ENCODE assay signal across 8 cellular contexts in genomic region chr3:56557815-56558170, GRCh38. TPM values are rescaled to one million over a fixed set of nuclear protein-coding genes. Genes with fewer than 3 reads are reported as not detected.
A peak's percentile ranks its signal among the peaks of the same experiment; 100 is the strongest.
DNase-seq lines count a peak whose midpoint lies in the region; ATAC-seq and TF ChIP-seq lines count a peak whose summit lies in the region.

No MANE protein-coding gene starts in this region.

- peak overlapping the region; percentile 98 to 100 (median 99) for H3K27ac Mint-ChIP-seq in CD4-positive, alpha-beta memory T cell
- peak overlapping the region; percentile 98 for H3K27ac Mint-ChIP-seq in memory B cell

- H3K36me3 Mint-ChIP-seq in CD4-positive, alpha-beta memory T cell: peaks cover 16 to 37% of the 10 kb centered on the region in 2 donors
- H3K36me3 Mint-ChIP-seq in memory B cell: peaks cover 9% of the 10 kb centered on the region

- H3K4me3 ChIP-seq in CD4-positive, alpha-beta memory T cell (ENCODE audit: low read length in 2 of 2): peak overlapping the region; percentile 90 to 91
- H3K4me3 ChIP-seq in ascending aorta: peak overlapping the region; percentile 70 to 88

- DNase-seq in CD4-positive, alpha-beta memory T cell: no peak
- no peak for DNase-seq in ascending aorta (ENCODE audit: low spot score in 2 of 2)
- DNase-seq in memory B cell (ENCODE audit: low spot score in 2 of 2): no peak
- DNase-seq in ACHN: no peak
- no peak for DNase-seq in NCI-H524 (lab: John Stamatoyannopoulos, UW)

- peaks cover 0 to 2% (median 0%) of the 10 kb centered on the region in 8 donors for H3K9me3 Mint-ChIP-seq in CD4-positive, alpha-beta memory T cell
- no peaks in the 10 kb centered on the region for H3K9me3 Mint-ChIP-seq in memory B cell

- H3K4me1 ChIP-seq in CD4-positive, alpha-beta memory T cell (ENCODE audit: insufficient read depth, low read length): peaks cover 24% of the 10 kb centered on the region
- H3K4me1 ChIP-seq in ascending aorta: peaks cover 5 to 10% of the 10 kb centered on the region in 2 donors

- H3K27me3 ChIP-seq in CD4-positive, alpha-beta memory T cell (ENCODE audit: insufficient read depth, low read length): no peaks in the 10 kb centered on the region
- H3K27me3 ChIP-seq in ascending aorta: no peaks in the 10 kb centered on the region

- H3K9me3 ChIP-seq in CD4-positive, alpha-beta memory T cell (ENCODE audit: control insufficient read depth in 1 of 2, low read length in 2 of 2): no peaks in the 10 kb centered on the region
- H3K9me3 ChIP-seq in ascending aorta: no peaks in the 10 kb centered on the region

- ATAC-seq in HG02840 (IDR thresholded peaks at IDR 0.05; ENCODE audit: low FRiP score, unreplicated experiment): peak; percentile 15
- ATAC-seq in memory B cell (ENCODE audit: low read depth): no peak
- ATAC-seq in HG03175 (IDR thresholded peaks at IDR 0.05; ENCODE audit: unreplicated experiment): no peak
- no peak for ATAC-seq in HG03469 (IDR thresholded peaks at IDR 0.05; ENCODE audit: unreplicated experiment)

- peak overlapping the region; percentile 95 to 100 (median 99) for H3K4me3 Mint-ChIP-seq in CD4-positive, alpha-beta memory T cell
- peak overlapping the region; percentile 97 for H3K4me3 Mint-ChIP-seq in memory B cell

- H3K27ac ChIP-seq in CD4-positive, alpha-beta memory T cell (ENCODE audit: low read depth, low read length): peak overlapping the region; percentile 91
- H3K27ac ChIP-seq in ascending aorta: peak overlapping the region; percentile 84 to 89

- no peaks in the 10 kb centered on the region for H3K27me3 Mint-ChIP-seq in CD4-positive, alpha-beta memory T cell
- H3K27me3 Mint-ChIP-seq in memory B cell: no peaks in the 10 kb centered on the region

- CTCF ChIA-PET in CD4-positive, alpha-beta memory T cell (lab: Charles Lee; ENCODE audit: partially characterized antibody): interaction anchor here (0.6 to 1.8 kb wide), 6 partner anchors 36 to 438 kb away, joined by 3 to 9 read pairs (median 5); no protein-coding TSS in a partner anchor

- peaks cover 5% of the 10 kb centered on the region for H3K36me3 ChIP-seq in CD4-positive, alpha-beta memory T cell (ENCODE audit: insufficient read depth, low read length)
- peaks cover 3 to 20% of the 10 kb centered on the region in 2 donors for H3K36me3 ChIP-seq in ascending aorta

- no peak for TF ChIP-seq CTCF in ascending aorta (IDR thresholded peaks at IDR 0.05)

- in situ Hi-C loops in ACHN (cut with HindIII; ENCODE audit: low pct_ligation_motif_present, low pct_unique_long_range_greater_than_20kb, low sequenced_read_pairs): no loop called here

- intact Hi-C loops in CD4-positive, alpha-beta memory T cell (cut with micrococcal nuclease): loop anchor here (1.0 to 5.0 kb wide), 9 partner anchors 36 to 670 kb away; partner anchors contain the start of genes APPL1 and ARHGEF3
- intact Hi-C loops in ascending aorta (cut with DNase I): loop anchor here (5.0 to 10.0 kb wide), 3 partner anchors 125 to 670 kb away; partner anchors contain the start of genes APPL1 and TASOR

- H3K4me1 Mint-ChIP-seq in CD4-positive, alpha-beta memory T cell: peaks cover 15 to 42% (median 29%) of the 10 kb centered on the region in 4 donors
- H3K4me1 Mint-ChIP-seq in memory B cell: peaks cover 12% of the 10 kb centered on the region

- POLR2A ChIA-PET in CD4-positive, alpha-beta memory T cell (lab: Charles Lee; ENCODE audit: partially characterized antibody): interaction anchor here (0.9 to 2.9 kb wide), 10 partner anchors 8 to 231 kb away, joined by 3 to 63 read pairs (median 10); partner anchors contain the start of gene TASOR

RNA-seq across cellular contexts. Expression of gene CCDC66, which starts 0.8 kb away (rescaled TPM):
- total RNA-seq in CD4-positive, alpha-beta memory T cell: 100 to 1,000 TPM in 1 of 2 experiments, 10 to 100 TPM in 1; 93.4 to 104 TPM
- polyA plus RNA-seq in CD4-positive, alpha-beta memory T cell: 10 to 100 TPM; 11.8 to 22.5 TPM
- total RNA-seq in ascending aorta: 11.4 TPM
